ENCODE assay signal across 1 cellular context in genomic region chr13:77213644-77214043, GRCh38.
TF ChIP-seq lines count a peak whose summit lies in the region.

No MANE protein-coding gene starts in this region.

TF ChIP-seq in HepG2, 621 proteins besides CTCF, POLR2A, EP300 and RAD21 (continued from another document):
- TF ChIP-seq PRDM10 (CRISPR knock-in tag; IDR thresholded peaks at IDR 0.05; ENCODE audit: low read depth): no peak
- TF ChIP-seq THYN1 (CRISPR knock-in tag; IDR thresholded peaks at IDR 0.05; ENCODE audit: borderline replicate concordance, low read depth): no peak
- TF ChIP-seq ONECUT2 (CRISPR knock-in tag; IDR thresholded peaks at IDR 0.05): no peak
- TF ChIP-seq, protein P1, sequence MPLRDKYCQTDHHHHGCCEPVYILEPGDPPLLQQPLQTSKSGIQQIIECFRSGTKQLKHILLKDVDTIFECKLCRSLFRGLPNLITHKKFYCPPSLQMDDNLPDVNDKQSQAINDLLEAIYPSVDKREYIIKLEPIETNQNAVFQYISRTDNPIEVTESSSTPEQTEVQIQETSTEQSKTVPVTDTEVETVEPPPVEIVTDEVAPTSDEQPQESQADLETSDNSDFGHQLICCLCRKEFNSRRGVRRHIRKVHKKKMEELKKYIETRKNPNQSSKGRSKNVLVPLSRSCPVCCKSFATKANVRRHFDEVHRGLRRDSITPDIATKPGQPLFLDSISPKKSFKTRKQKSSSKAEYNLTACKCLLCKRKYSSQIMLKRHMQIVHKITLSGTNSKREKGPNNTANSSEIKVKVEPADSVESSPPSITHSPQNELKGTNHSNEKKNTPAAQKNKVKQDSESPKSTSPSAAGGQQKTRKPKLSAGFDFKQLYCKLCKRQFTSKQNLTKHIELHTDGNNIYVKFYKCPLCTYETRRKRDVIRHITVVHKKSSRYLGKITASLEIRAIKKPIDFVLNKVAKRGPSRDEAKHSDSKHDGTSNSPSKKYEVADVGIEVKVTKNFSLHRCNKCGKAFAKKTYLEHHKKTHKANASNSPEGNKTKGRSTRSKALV (CRISPR knock-in tag; IDR thresholded peaks at IDR 0.05): no peak
- TF ChIP-seq ZNF274 (CRISPR knock-in tag; IDR thresholded peaks at IDR 0.05): no peak
- TF ChIP-seq KLF13 (CRISPR knock-in tag; IDR thresholded peaks at IDR 0.05): no peak
- no peak for TF ChIP-seq ZNF318 (CRISPR knock-in tag; IDR thresholded peaks at IDR 0.05)
- no peak for TF ChIP-seq ZNF451 (CRISPR knock-in tag; IDR thresholded peaks at IDR 0.05)
- TF ChIP-seq, protein P2, sequence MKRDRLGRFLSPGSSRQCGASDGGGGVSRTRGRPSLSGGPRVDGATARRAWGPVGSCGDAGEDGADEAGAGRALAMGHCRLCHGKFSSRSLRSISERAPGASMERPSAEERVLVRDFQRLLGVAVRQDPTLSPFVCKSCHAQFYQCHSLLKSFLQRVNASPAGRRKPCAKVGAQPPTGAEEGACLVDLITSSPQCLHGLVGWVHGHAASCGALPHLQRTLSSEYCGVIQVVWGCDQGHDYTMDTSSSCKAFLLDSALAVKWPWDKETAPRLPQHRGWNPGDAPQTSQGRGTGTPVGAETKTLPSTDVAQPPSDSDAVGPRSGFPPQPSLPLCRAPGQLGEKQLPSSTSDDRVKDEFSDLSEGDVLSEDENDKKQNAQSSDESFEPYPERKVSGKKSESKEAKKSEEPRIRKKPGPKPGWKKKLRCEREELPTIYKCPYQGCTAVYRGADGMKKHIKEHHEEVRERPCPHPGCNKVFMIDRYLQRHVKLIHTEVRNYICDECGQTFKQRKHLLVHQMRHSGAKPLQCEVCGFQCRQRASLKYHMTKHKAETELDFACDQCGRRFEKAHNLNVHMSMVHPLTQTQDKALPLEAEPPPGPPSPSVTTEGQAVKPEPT (CRISPR knock-in tag; IDR thresholded peaks at IDR 0.05; ENCODE audit: low read depth): no peak
- TF ChIP-seq YEATS2 (CRISPR knock-in tag; IDR thresholded peaks at IDR 0.05; ENCODE audit: borderline replicate concordance): no peak
- TF ChIP-seq U2AF2 (IDR thresholded peaks at IDR 0.05; ENCODE audit: low read depth, low read length): no peak
